ENCODE assay signal across 2 cellular contexts in genomic region chr14:33661071-33661470, GRCh38.
TF ChIP-seq lines count a peak whose summit lies in the region.

No MANE protein-coding gene starts in this region.

TF ChIP-seq in endothelial cell of umbilical vein, 7 proteins besides CTCF, POLR2A, EP300 and RAD21 (continued from another document):
- TF ChIP-seq MYC (IDR thresholded peaks at IDR 0.05; ENCODE audit: low read depth, low read length) (no peak), GATA2 (IDR thresholded peaks at IDR 0.05; ENCODE audit: insufficient read depth, insufficient read length, low read depth, low read length) (no peak), JUN (IDR thresholded peaks at IDR 0.05; ENCODE audit: borderline replicate concordance, insufficient read depth, insufficient read length, low read depth) (no peak), EZH2 (IDR thresholded peaks at IDR 0.05; ENCODE audit: borderline replicate concordance, low read depth, low read length, severe bottlenecking) (no peak)

TF ChIP-seq in neural cell, 6 proteins besides CTCF, POLR2A, EP300 and RAD21 (continued from another document):
- TF ChIP-seq, protein P1, sequence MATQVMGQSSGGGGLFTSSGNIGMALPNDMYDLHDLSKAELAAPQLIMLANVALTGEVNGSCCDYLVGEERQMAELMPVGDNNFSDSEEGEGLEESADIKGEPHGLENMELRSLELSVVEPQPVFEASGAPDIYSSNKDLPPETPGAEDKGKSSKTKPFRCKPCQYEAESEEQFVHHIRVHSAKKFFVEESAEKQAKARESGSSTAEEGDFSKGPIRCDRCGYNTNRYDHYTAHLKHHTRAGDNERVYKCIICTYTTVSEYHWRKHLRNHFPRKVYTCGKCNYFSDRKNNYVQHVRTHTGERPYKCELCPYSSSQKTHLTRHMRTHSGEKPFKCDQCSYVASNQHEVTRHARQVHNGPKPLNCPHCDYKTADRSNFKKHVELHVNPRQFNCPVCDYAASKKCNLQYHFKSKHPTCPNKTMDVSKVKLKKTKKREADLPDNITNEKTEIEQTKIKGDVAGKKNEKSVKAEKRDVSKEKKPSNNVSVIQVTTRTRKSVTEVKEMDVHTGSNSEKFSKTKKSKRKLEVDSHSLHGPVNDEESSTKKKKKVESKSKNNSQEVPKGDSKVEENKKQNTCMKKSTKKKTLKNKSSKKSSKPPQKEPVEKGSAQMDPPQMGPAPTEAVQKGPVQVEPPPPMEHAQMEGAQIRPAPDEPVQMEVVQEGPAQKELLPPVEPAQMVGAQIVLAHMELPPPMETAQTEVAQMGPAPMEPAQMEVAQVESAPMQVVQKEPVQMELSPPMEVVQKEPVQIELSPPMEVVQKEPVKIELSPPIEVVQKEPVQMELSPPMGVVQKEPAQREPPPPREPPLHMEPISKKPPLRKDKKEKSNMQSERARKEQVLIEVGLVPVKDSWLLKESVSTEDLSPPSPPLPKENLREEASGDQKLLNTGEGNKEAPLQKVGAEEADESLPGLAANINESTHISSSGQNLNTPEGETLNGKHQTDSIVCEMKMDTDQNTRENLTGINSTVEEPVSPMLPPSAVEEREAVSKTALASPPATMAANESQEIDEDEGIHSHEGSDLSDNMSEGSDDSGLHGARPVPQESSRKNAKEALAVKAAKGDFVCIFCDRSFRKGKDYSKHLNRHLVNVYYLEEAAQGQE (IDR thresholded peaks at IDR 0.05; ENCODE audit: borderline replicate concordance), result no peak
- TF ChIP-seq SMC3 (conservative IDR thresholded peaks at IDR 0.05; ENCODE audit: poor library complexity), result no peak
